Comparison of ENCODE assay signal across 8 cellular contexts in genomic region chr2:230713331-230714121, GRCh38. TPM values are rescaled to one million over a fixed set of nuclear protein-coding genes. Genes with fewer than 3 reads are reported as not detected.
DNase-seq lines count a peak whose midpoint lies in the region; TF ChIP-seq lines count a peak whose summit lies in the region.

No MANE protein-coding gene starts in this region.

- intact Hi-C loops in stomach (cut with DNase I; ENCODE audit: low total_unique reads), result loop anchor here (10.0 kb wide), 1 partner anchor 91 kb away; no protein-coding TSS in a partner anchor

- H3K9me3 ChIP-seq in muscle layer of colon (ENCODE audit: low read length) (no peaks in the 10 kb centered on the region), stomach (no peaks in the 10 kb centered on the region)

- no peaks in the 10 kb centered on the region for H3K36me3 ChIP-seq in muscle layer of colon (ENCODE audit: insufficient read depth, low read length)
- H3K36me3 ChIP-seq in stomach, result no peaks in the 10 kb centered on the region

- peak overlapping the region; percentile 94 for H3K4me3 ChIP-seq in GM12864 (ENCODE audit: low read depth, low read length)
- H3K4me3 ChIP-seq in HFF-Myc (replicated peaks; ENCODE audit: low read depth, low read length), result peak overlapping the region; percentile 93
- H3K4me3 ChIP-seq in epithelial cell of proximal tubule (ENCODE audit: low read depth, low read length), result peak overlapping the region; percentile 73
- H3K4me3 ChIP-seq in muscle layer of colon (ENCODE audit: low read depth in 1 of 2, low read length in 2 of 2), result peak overlapping the region; percentile 77 to 98
- H3K4me3 ChIP-seq in stomach, result peak overlapping the region; percentile 74 to 99 (median 92)

- no peak overlapping the region for H3K9ac ChIP-seq in muscle layer of colon (ENCODE audit: low read length)

- H3K27me3 ChIP-seq in muscle layer of colon (ENCODE audit: control insufficient read depth in 1 of 2, insufficient read depth in 2 of 2, low read length in 2 of 2) (no peaks in the 10 kb centered on the region), stomach (no peaks in the 10 kb centered on the region)

- TF ChIP-seq POLR2A in stomach (IDR thresholded peaks at IDR 0.05), result no peak

- WGBS in stomach, 5 donors, result 0 to 1% (median 1%) methylated on average over 24 to 62 of the region's 62 CpGs

- TF ChIP-seq CTCF in GM12864 (IDR thresholded peaks at IDR 0.05; ENCODE audit: low read depth, low read length, missing control alignments) (no peak), HFF-Myc (IDR thresholded peaks at IDR 0.05; ENCODE audit: low read depth, low read length, missing control alignments) (no peak), epithelial cell of proximal tubule (conservative IDR thresholded peaks at IDR 0.05; ENCODE audit: low read depth, low read length) (no peak), stomach (IDR thresholded peaks at IDR 0.05) (no peak)

- H3K4me1 ChIP-seq in muscle layer of colon (ENCODE audit: insufficient read depth, low read length) (peaks cover 30% of the 10 kb centered on the region), stomach (peaks cover 31 to 58% (median 45%) of the 10 kb centered on the region in 4 donors)

- H3K27ac ChIP-seq in muscle layer of colon (ENCODE audit: low read depth, low read length), result peak overlapping the region; percentile 80
- peak overlapping the region; percentile 96 to 100 (median 98) for H3K27ac ChIP-seq in stomach

- no peak for TF ChIP-seq EP300 in stomach (IDR thresholded peaks at IDR 0.05)

- DNase-seq in GM12864 (ENCODE audit: low read depth) (no peak), HFF-Myc (ENCODE audit: extremely low read depth, low read depth) (no peak), NCI-H526 treated with DMSO at 0.1 percent for 48 hours (lab: John Stamatoyannopoulos, UW) (peak; percentile 15), activated T-cell treated with anti-CD3 and anti-CD28 coated beads for 24 hours (ENCODE audit: low read depth) (peak; percentile 21), epithelial cell of proximal tubule (ENCODE audit: low read depth) (no peak), stomach (peak; percentile 79), NCI-H187 (lab: John Stamatoyannopoulos, UW) (no peak)

RNA-seq across cellular contexts. Expression of gene CAB39, which starts 0.9 kb away (rescaled TPM):
- total RNA-seq in epithelial cell of proximal tubule (96.3 and 97.0 TPM in 2 replicates), stomach (100 to 1,000 TPM in 1 of 5 donors, 10 to 100 TPM in 4; 83.9 to 126 (median 86.9) TPM)
- polyA plus RNA-seq in stomach, result 10 to 100 TPM; 21.8 to 56.4 (median 36.9) TPM

Comparison
In these comparisons a context has a peak if more than half of its experiments do, and no peak if none do; other contexts are left out.
1. DNase-seq: peak in NCI-H526 treated with DMSO at 0.1 percent for 48 hours (single experiment), activated T-cell treated with anti-CD3 and anti-CD28 coated beads for 24 hours (single experiment) and stomach (single experiment); none in GM12864 (single experiment), HFF-Myc (single experiment), epithelial cell of proximal tubule (single experiment) and NCI-H187 (0 of 2).
2. Peak in every context shown above with its lines, with median percentiles within 50 percentile points of each other: H3K4me3 ChIP-seq.